In genomic region chr16:50924759-50925545, GRCh38 we compare ENCODE assay signal across 22 cellular contexts.
DNase-seq lines count a peak whose midpoint lies in the region; ATAC-seq, FAIRE-seq and TF ChIP-seq lines count a peak whose summit lies in the region.
"Had no signal": no experiment of that assay in that cellular context is flagged by ENCODE, and none has a peak within 500 bp of the region (broad histone marks: within the 10 kb centered on the region; RNA-seq: fewer than 3 reads in every experiment).

No MANE protein-coding gene starts in this region.

- H4K20me1 ChIP-seq in HepG2 (ENCODE audit: insufficient read depth, low read length): no peaks in the 10 kb centered on the region
- no peaks in the 10 kb centered on the region for H4K20me1 ChIP-seq in mammary epithelial cell (ENCODE audit: insufficient read depth, low read length)

- H3K4me2 ChIP-seq in HepG2 (ENCODE audit: low read depth, low read length): no peak overlapping the region
- H3K4me2 ChIP-seq in mammary epithelial cell (ENCODE audit: insufficient read depth, low read depth, low read length): peak overlapping the region; percentile 59

- no peak for TF ChIP-seq RAD21 in liver (IDR thresholded peaks at IDR 0.05)
- TF ChIP-seq RAD21 in HepG2 (CRISPR knock-in tag; IDR thresholded peaks at IDR 0.05): no peak

- TF ChIP-seq CTCF in liver (IDR thresholded peaks at IDR 0.05; ENCODE audit: low read depth, low read length, missing input control) (no peak), HepG2 (CRISPR knock-in tag; IDR thresholded peaks at IDR 0.05) (no peak), mammary epithelial cell (conservative IDR thresholded peaks at IDR 0.05 in 1 of 2, IDR thresholded peaks at IDR 0.05 in 1 of 2; ENCODE audit: extremely low read depth in 1 of 2, insufficient read depth in 1 of 2, low read depth in 1 of 2, low read length in 2 of 2) (no peak), kidney (IDR thresholded peaks at IDR 0.05; ENCODE audit: borderline replicate concordance, extremely low read depth, insufficient read depth) (no peak)

- H3K4me1 ChIP-seq in liver (ENCODE audit: control insufficient read depth in 4 of 4, insufficient read depth in 4 of 4, low read length in 3 of 4) (peaks cover 15 to 38% (median 29%) of the 10 kb centered on the region in 4 donors), HepG2 (ENCODE audit: insufficient read depth, low read length) (no peaks in the 10 kb centered on the region), mammary epithelial cell (ENCODE audit: insufficient read depth, low read length) (peaks cover 30% of the 10 kb centered on the region), kidney (ENCODE audit: control insufficient read depth in 1 of 2, insufficient read depth in 1 of 2, low read depth in 1 of 2, low read length in 2 of 2) (peaks cover 10 to 24% of the 10 kb centered on the region in 2 donors)
- H3K4me1 ChIP-seq: BE2C, Peyer's patch, SJSA1 had no signal

- BruUV-seq in HepG2 (replicated peaks; lab: Mats Ljungman, UMichigan) (no TSS peak), mammary epithelial cell (replicated peaks; lab: Mats Ljungman, UMichigan) (no TSS peak)

- no peaks in the 10 kb centered on the region for H3K27me3 ChIP-seq in liver (ENCODE audit: control insufficient read depth in 4 of 4, insufficient read depth in 4 of 4, low read length in 3 of 4)
- H3K27me3 ChIP-seq in HepG2 (ENCODE audit: control insufficient read depth in 1 of 2, insufficient read depth in 2 of 2, low read length in 2 of 2): peaks cover 0 to 9% of the 10 kb centered on the region in 2 experiments; a peak in 1 of 5 replicates
- no peaks in the 10 kb centered on the region for H3K27me3 ChIP-seq in mammary epithelial cell (ENCODE audit: insufficient read depth, low read length)
- H3K27me3 ChIP-seq: BE2C, Peyer's patch, SJSA1 had no signal

- in situ Hi-C loops in HepG2 (cut with HindIII; ENCODE audit: extremely low pct_ligation_motif_present, low pct_unique_long_range_greater_than_20kb): no loop called here
- in situ Hi-C loops in mammary epithelial cell (cut with MboI; ENCODE audit: low sequenced_read_pairs in 2 of 2): no loop called here

- H2AFZ ChIP-seq in HepG2 (ENCODE audit: low read length) (no peak overlapping the region), mammary epithelial cell (ENCODE audit: low read depth, low read length) (peak overlapping the region; percentile 84)
- H2AFZ ChIP-seq: GM23248 had no signal

- CTCF ChIA-PET in HepG2 (lab: Yijun Ruan, JAX; ENCODE audit: low intra/inter-chr PET ratio, low total read pairs): no interaction called here
- CTCF ChIA-PET in mammary epithelial cell (lab: Charles Lee; ENCODE audit: low non-redundant PET): no interaction called here

- intact Hi-C loops in HepG2 (cut with micrococcal nuclease; ENCODE audit: unreplicated experiment) (no loop called here), mammary epithelial cell (cut with micrococcal nuclease) (no loop called here), kidney (cut with DNase I) (no loop called here)

- 52% methylated on average over 8 of the region's 8 CpGs for WGBS in liver
- 51% methylated on average over 8 of the region's 8 CpGs for WGBS in HepG2 (ENCODE audit: low lambda C conversion rate)
- WGBS in mammary epithelial cell (ENCODE audit: low coverage, missing lambda C conversion rate): 46% methylated on average over 8 of the region's 8 CpGs

- POLR2A ChIA-PET in HepG2 (lab: Yijun Ruan, JAX): no interaction called here

- H3K4me3 ChIP-seq in liver (ENCODE audit: low read depth in 1 of 3, low read length in 3 of 3) (no peak overlapping the region), HepG2 (replicated peaks in 1 of 3; ENCODE audit: insufficient read depth in 1 of 3, low read depth in 2 of 3, low read length in 3 of 3) (no peak overlapping the region), mammary epithelial cell (replicated peaks in 1 of 3; ENCODE audit: insufficient read depth in 1 of 3, low read depth in 2 of 3, low read length in 3 of 3) (no peak overlapping the region), kidney (ENCODE audit: low read length in 2 of 2) (no peak overlapping the region)
- H3K4me3 ChIP-seq: GM23248, Peyer's patch, SJSA1 had no signal

- dilution Hi-C loops in mammary epithelial cell (cut with HindIII; ENCODE audit: low sequenced_read_pairs): no loop called here

- no peak for TF ChIP-seq POLR2A in HepG2 (IDR thresholded peaks at IDR 0.05; ENCODE audit: insufficient read depth in 1 of 2, low read depth in 2 of 2, low read length in 2 of 2)

- no peak for ATAC-seq in HepG2
- ATAC-seq in GM19452 (IDR thresholded peaks at IDR 0.05; ENCODE audit: unreplicated experiment): no peak

- DNase-seq in HepG2 (ENCODE audit: low spot score) (no peak), mammary epithelial cell (peak; percentile 79), kidney (no peak), ureter (ENCODE audit: low spot score) (peak; percentile 57), NCI-H1417 (lab: John Stamatoyannopoulos, UW) (no peak), MV-4-11 (lab: John Stamatoyannopoulos, UW) (no peak)
- DNase-seq: BE2C; COR-L47; DMS79; GM23248; HCEC 1CT; IMR-90; NCI-H1436 treated with DMSO at 0.1 percent for 48 hours; NCI-H2029 treated with DMSO at 0.1 percent for 48 hours; NCI-H774; NK-92 treated with Interleukin-12 subunit alpha and Interleukin-12 subunit beta, amount 100 ng/mL, for 24 hours; Peyer's patch; T-helper 1 cell had no signal

- no peaks in the 10 kb centered on the region for H3K9me3 ChIP-seq in liver (ENCODE audit: control insufficient read depth in 4 of 4, low read length in 3 of 4)
- H3K9me3 ChIP-seq in HepG2 (ENCODE audit: low read length): no peaks in the 10 kb centered on the region
- no peaks in the 10 kb centered on the region for H3K9me3 ChIP-seq in mammary epithelial cell (replicated peaks; ENCODE audit: insufficient read depth, low read length)
- no peaks in the 10 kb centered on the region for H3K9me3 ChIP-seq in kidney (ENCODE audit: control insufficient read depth in 1 of 2, low read length in 2 of 2)
- H3K9me3 ChIP-seq: BE2C, Peyer's patch, SJSA1 had no signal

- H3K9ac ChIP-seq in liver (ENCODE audit: low read depth in 1 of 2, low read length in 2 of 2): no peak overlapping the region
- no peak overlapping the region for H3K9ac ChIP-seq in HepG2 (ENCODE audit: insufficient read depth, low read depth, low read length)
- H3K9ac ChIP-seq in mammary epithelial cell (ENCODE audit: insufficient read depth, low read length): no peak overlapping the region
- H3K9ac ChIP-seq in kidney (ENCODE audit: low read length in 2 of 2): no peak overlapping the region
- H3K9ac ChIP-seq: GM23248 had no signal

- FAIRE-seq in HepG2 (lab: Jason Lieb, UNC) (no peak), kidney (lab: Jason Lieb, UNC) (no peak)
- FAIRE-seq: HTR-8/SVneo had no signal

- peak overlapping the region; percentile 16 to 77 for H3K27ac ChIP-seq in liver (ENCODE audit: low read depth in 1 of 2, low read length in 2 of 2)
- H3K27ac ChIP-seq in HepG2 (ENCODE audit: extremely low read length, insufficient read depth, low read length): no peak overlapping the region
- H3K27ac ChIP-seq in mammary epithelial cell (ENCODE audit: insufficient read depth, low read depth, low read length): peak overlapping the region; percentile 40
- peak overlapping the region; percentile 47 to 70 for H3K27ac ChIP-seq in kidney (ENCODE audit: low read depth in 2 of 2, low read length in 2 of 2)
- H3K27ac ChIP-seq: GM23248, Peyer's patch, SJSA1 had no signal

- TF ChIP-seq EP300 in HepG2 (IDR thresholded peaks at IDR 0.05; ENCODE audit: low read depth in 2 of 2, low read length in 2 of 2) (no peak), HepG2 (CRISPR knock-in tag; IDR thresholded peaks at IDR 0.05; ENCODE audit: borderline replicate concordance) (no peak)

- H3K36me3 ChIP-seq in liver (ENCODE audit: control insufficient read depth in 4 of 4, insufficient read depth in 3 of 4, low read depth in 1 of 4, low read length in 3 of 4) (no peaks in the 10 kb centered on the region), HepG2 (replicated peaks in 1 of 2; ENCODE audit: control insufficient read depth in 1 of 2, insufficient read depth in 2 of 2, low read length in 2 of 2) (no peaks in the 10 kb centered on the region), mammary epithelial cell (ENCODE audit: insufficient read depth, low read length) (no peaks in the 10 kb centered on the region), kidney (ENCODE audit: control insufficient read depth in 1 of 2, insufficient read depth in 2 of 2, low read length in 2 of 2) (no peaks in the 10 kb centered on the region)
- H3K36me3 ChIP-seq: BE2C, Peyer's patch, SJSA1 had no signal

- H3K79me2 ChIP-seq in HepG2 (ENCODE audit: insufficient read depth, low read length) (no peaks in the 10 kb centered on the region), mammary epithelial cell (ENCODE audit: insufficient read depth, low read length) (no peaks in the 10 kb centered on the region)

TF ChIP-seq in liver, 16 proteins besides CTCF, POLR2A, EP300 and RAD21 (continues in another document):
- TF ChIP-seq FOXA1 (IDR thresholded peaks at IDR 0.05): no peak
- TF ChIP-seq YY1 (IDR thresholded peaks at IDR 0.05): peak; percentile 59
- no peak for TF ChIP-seq FOXA2 (IDR thresholded peaks at IDR 0.05)
- TF ChIP-seq MAX (IDR thresholded peaks at IDR 0.05): no peak
- no peak for TF ChIP-seq TAF1 (conservative IDR thresholded peaks at IDR 0.05)

TF ChIP-seq in HepG2, 621 proteins besides CTCF, POLR2A, EP300 and RAD21 (continues in another document):
- TF ChIP-seq TRIM22 (IDR thresholded peaks at IDR 0.05) (no peak), SIN3A (IDR thresholded peaks at IDR 0.05; ENCODE audit: borderline replicate concordance, low read depth, low read length) (no peak), ZNF138 (CRISPR knock-in tag; IDR thresholded peaks at IDR 0.05; ENCODE audit: low read depth) (no peak), EZH2 (conservative IDR thresholded peaks at IDR 0.05; ENCODE audit: low read depth, low read length) (no peak), CAMTA2 (CRISPR knock-in tag; IDR thresholded peaks at IDR 0.05; ENCODE audit: borderline replicate concordance) (no peak), ZNF264 (CRISPR knock-in tag; IDR thresholded peaks at IDR 0.05) (no peak), ATF7 (IDR thresholded peaks at IDR 0.05) (no peak), ATF7 (CRISPR knock-in tag; IDR thresholded peaks at IDR 0.05) (no peak), ZNF670 (CRISPR knock-in tag; IDR thresholded peaks at IDR 0.05; ENCODE audit: borderline replicate concordance) (no peak)

Comparison
In these comparisons a context has a peak if more than half of its experiments do, and no peak if none do; other contexts are left out.
1. DNase-seq: peak in mammary epithelial cell (single experiment) and ureter (single experiment); none in HepG2 (single experiment), kidney (single experiment), NCI-H1417 (0 of 3) and MV-4-11 (single experiment).